In genomic region chr12:2117541-2117940, GRCh38 we compare ENCODE assay signal across 18 cellular contexts.
"Had no signal": no experiment of that assay in that cellular context is flagged by ENCODE, and none has a peak within 500 bp of the region (broad histone marks: within the 10 kb centered on the region; RNA-seq: fewer than 3 reads in every experiment).

No MANE protein-coding gene starts in this region.

- H3K4me1 Mint-ChIP-seq: activated CD4-positive, alpha-beta T cell treated with anti-CD3 and anti-CD28 coated beads for 36 hours; activated naive CD4-positive, alpha-beta T cell treated with anti-CD3 and anti-CD28 coated beads, Interleukin-2, amount 50 U/mL, for 24 hours; memory B cell; naive B cell had no signal

- ATAC-seq: activated CD4-positive, alpha-beta T cell treated with anti-CD3 and anti-CD28 coated beads for 36 hours; effector memory CD8-positive, alpha-beta T cell; left lobe of liver had no signal

- H3K27ac ChIP-seq: ovary, testis had no signal

- H3K36me3 ChIP-seq: ovary had no signal

- H3K4me1 ChIP-seq: testis had no signal

- H3K27me3 ChIP-seq: ovary, stomach, testis had no signal

- H3K9me3 ChIP-seq: ovary, SK-N-SH, stomach, testis had no signal

- H3K9ac ChIP-seq: SK-N-SH had no signal

- H3K4me3 ChIP-seq: ovary, stomach, testis had no signal

- H3K4me3 Mint-ChIP-seq: activated CD4-positive, alpha-beta T cell treated with anti-CD3 and anti-CD28 coated beads for 36 hours; activated naive CD4-positive, alpha-beta T cell treated with anti-CD3 and anti-CD28 coated beads, Interleukin-2, amount 50 U/mL, for 24 hours; effector memory CD8-positive, alpha-beta T cell; memory B cell; naive B cell; T-helper 2 cell treated with Interferon-gamma antibody and Interleukin-4, amounts not matched to agents 5 μg/mL and 100 μg/mL, for 36 hours; WTC11 had no signal

- H3K27me3 Mint-ChIP-seq: activated CD4-positive, alpha-beta T cell treated with anti-CD3 and anti-CD28 coated beads for 36 hours; activated naive CD4-positive, alpha-beta T cell treated with anti-CD3 and anti-CD28 coated beads, Interleukin-2, amount 50 U/mL, for 24 hours had no signal

- H3K9me3 Mint-ChIP-seq: activated naive CD4-positive, alpha-beta T cell treated with anti-CD3 and anti-CD28 coated beads, Interleukin-2, amount 50 U/mL, for 24 hours; effector memory CD8-positive, alpha-beta T cell; memory B cell; naive B cell; T-helper 2 cell treated with Interferon-gamma antibody and Interleukin-4, amounts not matched to agents 5 μg/mL and 100 μg/mL, for 36 hours; WTC11 had no signal

- DNase-seq: activated CD4-positive, alpha-beta T cell treated with anti-CD3 and anti-CD28 coated beads for 36 hours; activated CD4-positive, alpha-beta T cell treated with anti-CD3 and anti-CD28 coated beads, Interleukin-2, amount 50 U/mL, for 48 hours; activated gamma-delta T cell; effector memory CD8-positive, alpha-beta T cell; foreskin fibroblast; glutamatergic neuron; naive B cell; ovary; SK-N-SH; stimulated activated CD4-positive, alpha-beta T cell treated with anti-CD3 and anti-CD28 coated beads, Interleukin-12 subunit alpha, Interleukin-12 subunit beta, amount 100 ng/mL, for 4 hours; stimulated activated CD4-positive, alpha-beta T cell treated with anti-CD3 and anti-CD28 coated beads, Interleukin-2, amount 100 ng/mL, for 24 hours; stomach; testis had no signal

- H3K27ac Mint-ChIP-seq: activated CD4-positive, alpha-beta T cell treated with anti-CD3 and anti-CD28 coated beads for 36 hours; activated naive CD4-positive, alpha-beta T cell treated with anti-CD3 and anti-CD28 coated beads, Interleukin-2, amount 50 U/mL, for 24 hours; effector memory CD8-positive, alpha-beta T cell; memory B cell; naive B cell; T-helper 2 cell treated with Interferon-gamma antibody and Interleukin-4, amounts not matched to agents 5 μg/mL and 100 μg/mL, for 36 hours; WTC11 had no signal

- H3K36me3 Mint-ChIP-seq: activated naive CD4-positive, alpha-beta T cell treated with anti-CD3 and anti-CD28 coated beads, Interleukin-2, amount 50 U/mL, for 24 hours; memory B cell; naive B cell; WTC11 had no signal
